ENCODE assay signal across 31 cellular contexts in the genomic region with DNA sequence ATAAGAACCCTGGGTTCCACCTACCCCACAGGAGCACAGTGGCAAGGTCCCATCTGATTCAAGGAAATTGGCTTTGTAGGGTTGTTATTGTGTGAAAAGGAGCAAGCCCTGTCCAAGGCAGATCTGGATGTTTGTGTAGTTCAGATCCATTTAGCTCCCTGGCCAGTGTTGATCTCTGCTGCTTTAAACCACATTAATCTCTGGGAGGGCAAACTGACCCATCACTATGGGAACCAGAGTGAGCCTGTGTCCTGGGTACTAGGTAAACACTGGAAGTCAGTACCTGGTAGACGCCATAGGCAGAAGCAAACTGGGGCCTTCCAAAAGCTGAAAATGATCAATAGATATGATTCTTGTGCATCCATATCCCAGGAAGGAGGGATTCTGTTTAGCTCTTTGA.
"Had no signal": no experiment of that assay in that cellular context is flagged by ENCODE, and none has a peak within 500 bp of the region (broad histone marks: within the 10 kb centered on the region; RNA-seq: fewer than 3 reads in every experiment).

No MANE protein-coding gene starts in this region.

- FAIRE-seq: bronchial epithelial cell, frontal cortex, keratinocyte had no signal

- H3K36me3 ChIP-seq: ovary, right atrium auricular region, tibial artery had no signal

- DNase-seq: activated CD4-positive, alpha-beta T cell treated with anti-CD3 and anti-CD28 coated beads for 36 hours; activated CD4-positive, CD25-positive, alpha-beta regulatory T cell; activated CD8-positive, alpha-beta memory T cell treated with anti-CD3 and anti-CD28 coated beads, Interleukin-2, amount 10 ng/mL, durations not matched to agents 7 days and 5 days; activated CD8-positive, alpha-beta T cell treated with anti-CD3 and anti-CD28 coated beads, Interleukin-2, amount 10 ng/mL, durations not matched to agents 7 days and 5 days; activated effector memory CD4-positive, alpha-beta T cell treated with Interleukin-2 at 50 U/mL for 16 hours; activated naive CD4-positive, alpha-beta T cell treated with Interleukin-2 at 50 U/mL for 16 hours; activated T-cell treated with anti-CD3 and anti-CD28 coated beads, Interleukin-2, amount 50 U/mL, for 48 hours; anterior cingulate cortex; effector CD4-positive, alpha-beta T cell; left colon; mammary epithelial cell; naive B cell; nephron progenitor cell; ovary; stimulated activated CD4-positive, alpha-beta T cell treated with anti-CD3 and anti-CD28 coated beads, Interleukin-1b, Interleukin-23, amount 100 ng/mL, for 48 hours; stimulated activated CD4-positive, alpha-beta T cell treated with anti-CD3 and anti-CD28 coated beads, Interleukin-4, amount 100 ng/mL, for 4 hours; stimulated activated CD8-positive, alpha-beta memory T cell treated with anti-CD3 and anti-CD28 coated beads, Interleukin-4, amount 100 ng/mL, for 48 hours; stimulated activated naive CD8-positive, alpha-beta T cell treated with anti-CD3 and anti-CD28 coated beads, Interleukin-15, amount 100 ng/mL, for 72 hours; T-helper 2 cell; tibial artery had no signal

- H3K27me3 Mint-ChIP-seq: activated CD4-positive, alpha-beta T cell treated with anti-CD3 and anti-CD28 coated beads for 36 hours; activated CD8-positive, alpha-beta memory T cell treated with anti-CD3 and anti-CD28 coated beads, Interleukin-2, amount 10 ng/mL, durations not matched to agents 7 days and 5 days; activated naive CD8-positive, alpha-beta T cell; central memory CD8-positive, alpha-beta T cell; dendritic cell treated with granulocyte-macrophage colony-stimulating factor and Interleukin-4, amounts not matched to agents 40 ng/mL and 50 ng/mL, for 4 days; naive B cell; stimulated activated memory B cell treated with anti-CD40 and anti-IgM and Interleukin-4, amounts not matched to agents 10 μg/mL and 1 μg/mL and 100 μg/mL, for 72 hours; stimulated activated naive CD8-positive, alpha-beta T cell treated with anti-CD3 and anti-CD28 coated beads, Interleukin-15, amount 100 ng/mL, for 72 hours had no signal

- H3K27ac Mint-ChIP-seq: activated CD4-positive, alpha-beta T cell treated with anti-CD3 and anti-CD28 coated beads for 36 hours; activated CD8-positive, alpha-beta memory T cell treated with anti-CD3 and anti-CD28 coated beads, Interleukin-2, amount 10 ng/mL, durations not matched to agents 7 days and 5 days; activated CD8-positive, alpha-beta T cell treated with anti-CD3 and anti-CD28 coated beads, Interleukin-2, amount 10 ng/mL, durations not matched to agents 7 days and 5 days; activated naive CD8-positive, alpha-beta T cell; dendritic cell treated with granulocyte-macrophage colony-stimulating factor and Interleukin-4, amounts not matched to agents 40 ng/mL and 50 ng/mL, for 4 days; mesothelial cell of epicardium; stimulated activated memory B cell treated with anti-CD40 and anti-IgM and Interleukin-4, amounts not matched to agents 10 μg/mL and 1 μg/mL and 100 μg/mL, for 72 hours had no signal

- H3K9me3 ChIP-seq: ovary, right atrium auricular region, suprapubic skin, tibial artery had no signal

- H3K4me3 ChIP-seq: ovary, right atrium auricular region, smooth muscle cell, suprapubic skin, tibial artery had no signal

- H3K9me3 Mint-ChIP-seq: central memory CD8-positive, alpha-beta T cell; dendritic cell treated with granulocyte-macrophage colony-stimulating factor and Interleukin-4, amounts not matched to agents 40 ng/mL and 50 ng/mL, for 4 days; stimulated activated memory B cell treated with anti-CD40 and anti-IgM and Interleukin-4, amounts not matched to agents 10 μg/mL and 1 μg/mL and 100 μg/mL, for 72 hours; stimulated activated naive CD8-positive, alpha-beta T cell treated with anti-CD3 and anti-CD28 coated beads, Interleukin-15, amount 100 ng/mL, for 72 hours had no signal

- H3K4me1 Mint-ChIP-seq: central memory CD8-positive, alpha-beta T cell; mesothelial cell of epicardium; stimulated activated memory B cell treated with anti-CD40 and anti-IgM and Interleukin-4, amounts not matched to agents 10 μg/mL and 1 μg/mL and 100 μg/mL, for 72 hours; stimulated activated naive CD8-positive, alpha-beta T cell treated with anti-CD3 and anti-CD28 coated beads, Interleukin-15, amount 100 ng/mL, for 72 hours had no signal

- H3K4me3 Mint-ChIP-seq: activated CD4-positive, alpha-beta T cell treated with anti-CD3 and anti-CD28 coated beads for 36 hours; activated CD8-positive, alpha-beta memory T cell treated with anti-CD3 and anti-CD28 coated beads, Interleukin-2, amount 10 ng/mL, durations not matched to agents 7 days and 5 days; activated CD8-positive, alpha-beta T cell treated with anti-CD3 and anti-CD28 coated beads, Interleukin-2, amount 10 ng/mL, durations not matched to agents 7 days and 5 days; activated naive CD8-positive, alpha-beta T cell; central memory CD8-positive, alpha-beta T cell; dendritic cell treated with granulocyte-macrophage colony-stimulating factor and Interleukin-4, amounts not matched to agents 40 ng/mL and 50 ng/mL, for 4 days; mesothelial cell of epicardium; naive B cell; nephron progenitor cell; stimulated activated memory B cell treated with anti-CD40 and anti-IgM and Interleukin-4, amounts not matched to agents 10 μg/mL and 1 μg/mL and 100 μg/mL, for 72 hours; stimulated activated naive CD8-positive, alpha-beta T cell treated with anti-CD3 and anti-CD28 coated beads, Interleukin-15, amount 100 ng/mL, for 72 hours had no signal

- H3K27ac ChIP-seq: ovary, right atrium auricular region, suprapubic skin, tibial artery had no signal

- H3K4me2 ChIP-seq: smooth muscle cell had no signal

- H3K27me3 ChIP-seq: ovary, right atrium auricular region, suprapubic skin, tibial artery had no signal
